ENCODE assay signal across 8 cellular contexts in genomic region chr5:65100846-65101678, GRCh38.
A peak's percentile ranks its signal among the peaks of the same experiment; 100 is the strongest.
DNase-seq lines count a peak whose midpoint lies in the region; ATAC-seq and TF ChIP-seq lines count a peak whose summit lies in the region.

No MANE protein-coding gene starts in this region.

- peaks cover 19% of the 10 kb centered on the region for H3K4me1 Mint-ChIP-seq in memory B cell

- H3K79me2 ChIP-seq in KMS-11 (ENCODE audit: insufficient read depth, low read depth), result no peaks in the 10 kb centered on the region

- H3K27ac ChIP-seq in KMS-11, result no peak overlapping the region

- no peak overlapping the region for H3K9ac ChIP-seq in KMS-11

- no peak overlapping the region for H2AFZ ChIP-seq in KMS-11 (ENCODE audit: low read depth)

- H3K4me3 ChIP-seq in KMS-11 (IDR thresholded peaks at IDR 0.05; ENCODE audit: insufficient read depth, low read depth, low read length), result no peak overlapping the region

- in situ Hi-C loops in SK-MEL-5 (cut with HindIII; ENCODE audit: low pct_unique_long_range_greater_than_20kb, low sequenced_read_pairs), result loop anchor here (25.0 kb wide), 1 partner anchor 386 kb away; the partner anchor contains the start of gene ADAMTS6

- peaks cover 6% of the 10 kb centered on the region for H3K4me1 ChIP-seq in KMS-11 (ENCODE audit: low read depth, poor library complexity, severe bottlenecking)

- ATAC-seq in memory B cell (ENCODE audit: low read depth) (no peak), HG03565 (IDR thresholded peaks at IDR 0.05; ENCODE audit: unreplicated experiment) (no peak), GM18505 (IDR thresholded peaks at IDR 0.05; ENCODE audit: unreplicated experiment) (no peak)

- no peaks in the 10 kb centered on the region for H3K9me3 Mint-ChIP-seq in memory B cell

- H3K27me3 Mint-ChIP-seq in memory B cell, result no peaks in the 10 kb centered on the region

- peak overlapping the region; percentile 11 for H3K27ac Mint-ChIP-seq in memory B cell

- TF ChIP-seq POLR2A in GM18505 (IDR thresholded peaks at IDR 0.05; ENCODE audit: borderline replicate concordance, extremely low read depth, insufficient read depth, insufficient read length), result no peak

- H3K4me2 ChIP-seq in KMS-11, result no peak overlapping the region

- H3K36me3 ChIP-seq in KMS-11 (ENCODE audit: insufficient read depth), result no peaks in the 10 kb centered on the region

- no peaks in the 10 kb centered on the region for H3K27me3 ChIP-seq in KMS-11 (ENCODE audit: insufficient read depth, low read depth)

- H3K4me3 Mint-ChIP-seq in memory B cell, result no peak overlapping the region

- peak; percentile 68 for TF ChIP-seq CTCF in KMS-11 (conservative IDR thresholded peaks at IDR 0.05; ENCODE audit: low read depth, low read length)

- no peaks in the 10 kb centered on the region for H3K36me3 Mint-ChIP-seq in memory B cell

- DNase-seq in NCI-H82 (lab: John Stamatoyannopoulos, UW) (peak; percentile 70), NCI-H82 treated with DMSO at 0.1 percent for 48 hours (lab: John Stamatoyannopoulos, UW; ENCODE audit: unreplicated experiment) (no peak), SK-MEL-5 (ENCODE audit: low read depth, low spot score) (peak; percentile 72), ecto neural progenitor cell (ENCODE audit: low spot score) (peak; percentile 69), memory B cell (ENCODE audit: low spot score in 2 of 2) (no peak)

- no peaks in the 10 kb centered on the region for H4K20me1 ChIP-seq in KMS-11 (ENCODE audit: insufficient read depth)

Comparison
In these comparisons a context has a peak if more than half of its experiments do, and no peak if none do; other contexts are left out.
1. DNase-seq: peak in NCI-H82 (single experiment), SK-MEL-5 (single experiment) and ecto neural progenitor cell (single experiment); none in NCI-H82 treated with DMSO at 0.1 percent for 48 hours (single experiment) and memory B cell (0 of 2).